ENCODE assay signal across 1 cellular context in genomic region chr20:37384683-37385174, GRCh38.
A peak's percentile ranks its signal among the peaks of the same experiment; 100 is the strongest.
TF ChIP-seq lines count a peak whose summit lies in the region.

No MANE protein-coding gene starts in this region.

TF ChIP-seq in HepG2, 621 proteins besides CTCF, POLR2A, EP300 and RAD21 (continued from another document and continues in another):
- no peak for TF ChIP-seq ZMAT5 (CRISPR knock-in tag; IDR thresholded peaks at IDR 0.05; ENCODE audit: borderline replicate concordance, low read depth)
- TF ChIP-seq ZC3H13 (CRISPR knock-in tag; IDR thresholded peaks at IDR 0.05) = peak; percentile 53; the same call in 1 of the 2 replicates
- no peak for TF ChIP-seq BRF2 (CRISPR knock-in tag; IDR thresholded peaks at IDR 0.05)
- no peak; the same call in 1 of the 2 replicates for TF ChIP-seq GATAD1 (CRISPR knock-in tag; IDR thresholded peaks at IDR 0.05)
- TF ChIP-seq CCAR2 (optimal IDR thresholded peaks at IDR 0.05; ENCODE audit: low read depth, low read length) = no peak
- TF ChIP-seq ZNF614 (CRISPR knock-in tag; IDR thresholded peaks at IDR 0.05; ENCODE audit: borderline replicate concordance) = peak; percentile 74; the same call in 1 of the 2 replicates
- TF ChIP-seq ZNF121 (CRISPR knock-in tag; IDR thresholded peaks at IDR 0.05) = no peak
- TF ChIP-seq ZSCAN20 (CRISPR knock-in tag; IDR thresholded peaks at IDR 0.05; ENCODE audit: borderline replicate concordance) = no peak
- TF ChIP-seq ZNF431 (CRISPR knock-in tag; IDR thresholded peaks at IDR 0.05; ENCODE audit: borderline replicate concordance, low read depth) = no peak
- no peak; the same call in 1 of the 2 replicates for TF ChIP-seq KMT2A (CRISPR knock-in tag; IDR thresholded peaks at IDR 0.05)
- TF ChIP-seq ZNF292 (CRISPR knock-in tag; IDR thresholded peaks at IDR 0.05; ENCODE audit: borderline replicate concordance, low read depth) = no peak
- no peak for TF ChIP-seq TBX3 (IDR thresholded peaks at IDR 0.05; ENCODE audit: borderline replicate concordance)
- TF ChIP-seq ZNF343 (CRISPR knock-in tag; IDR thresholded peaks at IDR 0.05) = no peak
- TF ChIP-seq HMG20A (CRISPR knock-in tag; IDR thresholded peaks at IDR 0.05; ENCODE audit: borderline replicate concordance) = no peak
- TF ChIP-seq ZNF230 (CRISPR knock-in tag; IDR thresholded peaks at IDR 0.05) = no peak
- TF ChIP-seq ZBTB37 (CRISPR knock-in tag; IDR thresholded peaks at IDR 0.05) = no peak
- peak; percentile 11; the same call in 1 of the 2 replicates for TF ChIP-seq DZIP1 (CRISPR knock-in tag; IDR thresholded peaks at IDR 0.05)
- no peak for TF ChIP-seq CEBPZ (IDR thresholded peaks at IDR 0.05; ENCODE audit: low read length)
- no peak for TF ChIP-seq RARA (CRISPR knock-in tag; IDR thresholded peaks at IDR 0.05)
- TF ChIP-seq ZNF597 (CRISPR knock-in tag; IDR thresholded peaks at IDR 0.05) = no peak
- no peak; the same call in 1 of the 2 replicates for TF ChIP-seq DMAP1 (CRISPR knock-in tag; IDR thresholded peaks at IDR 0.05)
- no peak for TF ChIP-seq GLMP (CRISPR knock-in tag; IDR thresholded peaks at IDR 0.05; ENCODE audit: borderline replicate concordance)
- TF ChIP-seq REL (CRISPR knock-in tag; conservative IDR thresholded peaks at IDR 0.05) = 0 out of 2 replicates have a peak, but pooled peaks have one; percentile 46
- TF ChIP-seq FIP1L1 (IDR thresholded peaks at IDR 0.05; ENCODE audit: borderline replicate concordance, insufficient read depth, low read depth, low read length) = no peak; the same call in 1 of the 2 replicates
- no peak for TF ChIP-seq RERE (CRISPR knock-in tag; IDR thresholded peaks at IDR 0.05; ENCODE audit: low read depth)
- TF ChIP-seq ZNF503 (CRISPR knock-in tag; IDR thresholded peaks at IDR 0.05) = no peak
- no peak for TF ChIP-seq KAT2B (IDR thresholded peaks at IDR 0.05; ENCODE audit: borderline replicate concordance, low read depth, low read length)
- TF ChIP-seq MTERF4 (CRISPR knock-in tag; IDR thresholded peaks at IDR 0.05) = no peak
- no peak for TF ChIP-seq ZNF709 (CRISPR knock-in tag; IDR thresholded peaks at IDR 0.05)
- TF ChIP-seq ZNF782 (CRISPR knock-in tag; IDR thresholded peaks at IDR 0.05; ENCODE audit: borderline replicate concordance) = no peak
- TF ChIP-seq THYN1 (CRISPR knock-in tag; IDR thresholded peaks at IDR 0.05; ENCODE audit: borderline replicate concordance, low read depth) = no peak
- TF ChIP-seq ZNF552 (CRISPR knock-in tag; IDR thresholded peaks at IDR 0.05; ENCODE audit: borderline replicate concordance) = 0 out of 2 replicates have a peak, but pooled peaks have one; percentile 26
- peak; percentile 66; the same call in 1 of the 2 replicates for TF ChIP-seq THAP7 (CRISPR knock-in tag; IDR thresholded peaks at IDR 0.05)
- no peak for TF ChIP-seq ZNF605 (CRISPR knock-in tag; IDR thresholded peaks at IDR 0.05)
- no peak for TF ChIP-seq MLLT10 (CRISPR knock-in tag; IDR thresholded peaks at IDR 0.05)
- TF ChIP-seq TBL1XR1 (IDR thresholded peaks at IDR 0.05; ENCODE audit: borderline replicate concordance, low read length, partially characterized antibody) = no peak
- no peak; the same call in 1 of the 2 replicates for TF ChIP-seq ZNF441 (CRISPR knock-in tag; IDR thresholded peaks at IDR 0.05; ENCODE audit: borderline replicate concordance)
- peak; percentile 76; the same call in 1 of the 2 replicates for TF ChIP-seq SALL1 (CRISPR knock-in tag; IDR thresholded peaks at IDR 0.05)
- TF ChIP-seq ZNF101 (CRISPR knock-in tag; IDR thresholded peaks at IDR 0.05; ENCODE audit: borderline replicate concordance, low read depth) = no peak
- no peak for TF ChIP-seq ZNF136 (CRISPR knock-in tag; IDR thresholded peaks at IDR 0.05; ENCODE audit: low read depth)
